ENCODE assay signal across 1 cellular context in genomic region chr2:55167630-55167967, GRCh38.
TF ChIP-seq lines count a peak whose summit lies in the region.

No MANE protein-coding gene starts in this region.

TF ChIP-seq in IMR-90, 13 proteins besides CTCF, POLR2A, EP300 and RAD21 (continued from another document):
- no peak for TF ChIP-seq ELK1 (IDR thresholded peaks at IDR 0.05; ENCODE audit: borderline replicate concordance, low read depth, low read length)
